8 cellular contexts compared by ENCODE assay signal in the genomic region with DNA sequence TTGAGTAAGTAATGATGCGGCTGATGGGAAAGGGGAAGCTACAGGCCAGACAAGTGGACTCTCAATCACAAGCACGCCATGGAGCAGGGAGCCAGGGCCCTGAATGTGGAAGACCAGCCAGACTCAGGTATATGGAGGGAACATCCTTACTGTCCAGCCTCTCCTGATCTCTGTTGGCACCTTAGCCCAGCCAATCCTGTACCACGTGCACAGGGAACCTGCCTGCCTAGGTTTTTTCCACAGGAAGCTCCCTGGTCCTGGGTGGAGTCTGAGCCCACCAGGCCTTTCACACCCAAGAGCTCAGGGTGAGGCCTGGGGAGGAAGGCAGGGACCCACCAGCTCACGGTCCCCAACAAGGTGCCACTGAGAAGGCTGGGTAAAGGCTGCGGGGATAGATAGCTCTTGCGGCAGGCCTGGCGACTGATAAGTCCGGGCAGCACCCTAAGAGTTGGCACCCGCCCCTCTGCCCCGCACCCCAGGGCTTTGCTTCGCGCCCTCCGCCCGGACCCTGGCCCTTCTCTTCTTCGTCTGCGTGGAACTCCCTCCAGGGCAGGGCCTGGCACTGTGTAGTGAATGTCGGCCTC. TPM values are rescaled to one million over a fixed set of nuclear protein-coding genes. Genes with fewer than 3 reads are reported as not detected.
A peak's percentile ranks its signal among the peaks of the same experiment; 100 is the strongest.
DNase-seq lines count a peak whose midpoint lies in the region.

No MANE protein-coding gene starts in this region.

- no peaks in the 10 kb centered on the region for H3K9me3 ChIP-seq in mucosa of stomach (ENCODE audit: control insufficient read depth, low read length)

- H3K27me3 ChIP-seq in mucosa of stomach (ENCODE audit: control insufficient read depth, insufficient read depth, low read length) = peaks cover 7% of the 10 kb centered on the region

- H3K36me3 ChIP-seq in mucosa of stomach (ENCODE audit: control insufficient read depth, insufficient read depth, low read length) = peaks cover 17% of the 10 kb centered on the region

- H3K4me1 ChIP-seq in mucosa of stomach (ENCODE audit: control insufficient read depth, insufficient read depth, low read length) = peaks cover 13% of the 10 kb centered on the region

- DNase-seq in ELR (ENCODE audit: low read depth) (peak; percentile 35), KBM-7 (peak; percentile 44), cerebellar cortex (ENCODE audit: low spot score) (peak; percentile 30), NCI-H1105 treated with DMSO at 0.1 percent for 48 hours (lab: John Stamatoyannopoulos, UW) (no peak), NCI-H510A (lab: John Stamatoyannopoulos, UW) (no peak), ureter (ENCODE audit: low spot score) (no peak), hypothalamus (lab: John Stamatoyannopoulos, UW) (no peak)

- peak overlapping the region; percentile 33 for H3K9ac ChIP-seq in mucosa of stomach (ENCODE audit: low read length)

- in situ Hi-C loops in KBM-7 (cut with MboI; ENCODE audit: low pct_unique_long_range_greater_than_20kb, low sequenced_read_pairs) = loop anchor here (10.0 kb wide), 1 partner anchor 128 kb away; no protein-coding TSS in a partner anchor

- peak overlapping the region; percentile 31 for H3K4me3 ChIP-seq in mucosa of stomach (ENCODE audit: low read length)

RNA-seq across cellular contexts. Expression of a gene that starts 0.9 kb away (rescaled TPM):
- total RNA-seq in ureter = 152 TPM

RNA-seq across cellular contexts. Expression of a gene that starts 16.1 kb away (rescaled TPM):
- 16.6 TPM for total RNA-seq in ureter

RNA-seq across cellular contexts. Expression of a gene that starts 16.1 kb away (rescaled TPM):
- total RNA-seq in ureter = 52.8 TPM

RNA-seq across cellular contexts. Expression of a gene that starts 46.3 kb away (rescaled TPM):
- total RNA-seq in ureter = not detected

RNA-seq across cellular contexts. Expression of a gene that starts 50.5 kb away (rescaled TPM):
- 47.2 TPM for total RNA-seq in ureter

Comparison
In these comparisons a context has a peak if more than half of its experiments do, and no peak if none do; other contexts are left out.
1. DNase-seq: peak in ELR (single experiment), KBM-7 (single experiment) and cerebellar cortex (single experiment); none in NCI-H1105 treated with DMSO at 0.1 percent for 48 hours (single experiment), NCI-H510A (single experiment), ureter (single experiment) and hypothalamus (0 of 51).